In the genomic region with DNA sequence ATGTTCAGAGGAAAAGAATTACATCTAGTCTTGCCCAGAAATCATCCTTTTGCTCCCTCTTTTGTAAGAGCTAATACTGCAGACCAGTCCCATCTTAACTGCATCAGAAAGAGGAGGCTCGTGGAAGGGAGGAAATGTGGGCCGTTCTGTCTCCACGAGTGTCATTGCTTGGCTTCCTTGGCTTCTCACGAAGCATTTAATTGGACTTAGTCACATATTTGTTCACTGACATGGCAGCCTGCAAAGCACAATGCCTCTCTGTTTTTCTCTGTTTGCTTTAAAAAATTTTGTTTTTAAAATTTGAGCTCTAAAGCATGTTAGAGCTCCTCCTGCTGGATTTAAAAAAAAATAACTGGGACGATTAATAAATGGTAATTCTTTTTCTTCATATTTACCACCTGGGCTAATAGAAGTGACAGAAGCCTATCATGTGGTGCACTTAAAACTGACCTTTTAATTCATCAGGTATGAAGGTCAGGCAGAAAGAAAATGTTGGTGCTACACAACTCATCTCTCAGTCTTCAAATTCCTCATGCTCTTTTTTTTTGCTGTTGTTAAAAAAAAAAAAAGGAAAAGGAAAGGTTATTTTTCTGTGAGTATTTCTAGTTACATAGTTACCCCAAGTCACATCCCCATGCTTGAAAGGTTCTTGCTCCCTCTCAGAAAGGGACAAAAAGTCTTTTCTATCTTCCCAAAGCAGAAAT, we compare ENCODE assay signal across 8 cellular contexts. TPM values are rescaled to one million over a fixed set of nuclear protein-coding genes. Genes with fewer than 3 reads are reported as not detected.
DNase-seq lines count a peak whose midpoint lies in the region; ATAC-seq, FAIRE-seq and TF ChIP-seq lines count a peak whose summit lies in the region.

No MANE protein-coding gene starts in this region.

- H4K20me1 ChIP-seq in neural progenitor cell (ENCODE audit: low read depth) = no peaks in the 10 kb centered on the region

- H3F3A ChIP-seq in neural progenitor cell (ENCODE audit: low read depth) = no peaks in the 10 kb centered on the region

- H3K36me3 ChIP-seq in neural progenitor cell = no peaks in the 10 kb centered on the region

- H3K4me3 ChIP-seq in neural progenitor cell = no peak overlapping the region

- no peak overlapping the region for H3K27ac ChIP-seq in foreskin keratinocyte
- H3K27ac ChIP-seq in neural progenitor cell = no peak overlapping the region

- peak; percentile 86 for FAIRE-seq in GM12891 (lab: Jason Lieb, UNC)

- DNase-seq in Ammon's horn (ENCODE audit: low spot score) = peak; percentile 88
- DNase-seq in GM12891 (ENCODE audit: insufficient read length, low spot score) = no peak
- peak; percentile 43 for DNase-seq in NCI-H2196 (lab: John Stamatoyannopoulos, UW; ENCODE audit: unreplicated experiment)
- peak; percentile 64 to 81 for DNase-seq in foreskin keratinocyte
- DNase-seq in neural progenitor cell (ENCODE audit: low spot score) = peak; percentile 5
- no peak for DNase-seq in NCI-H1930 (lab: John Stamatoyannopoulos, UW)

- H3K27ac Mint-ChIP-seq in activated T-helper 17 cell treated with anti-CD3 and anti-CD28 coated beads, Interleukin-2, amount 50 U/mL, for 72 hours = peak overlapping the region; percentile 51
- H3K27ac Mint-ChIP-seq in neural progenitor cell = no peak overlapping the region

- peak overlapping the region; percentile 88 for H2AFZ ChIP-seq in neural progenitor cell (replicated peaks)

- no peaks in the 10 kb centered on the region for H3K27me3 Mint-ChIP-seq in activated T-helper 17 cell treated with anti-CD3 and anti-CD28 coated beads, Interleukin-2, amount 50 U/mL, for 72 hours
- no peaks in the 10 kb centered on the region for H3K27me3 Mint-ChIP-seq in neural progenitor cell (ENCODE audit: insufficient read depth, low read depth)

- no peak overlapping the region for H3K4me2 ChIP-seq in neural progenitor cell

- H3K4me1 ChIP-seq in foreskin keratinocyte (peaks cover 11% of the 10 kb centered on the region), neural progenitor cell (peaks cover 2% of the 10 kb centered on the region)

- H3K79me2 ChIP-seq in neural progenitor cell (ENCODE audit: low read depth) = no peaks in the 10 kb centered on the region

- TF ChIP-seq POLR2A in GM12891 (IDR thresholded peaks at IDR 0.05; ENCODE audit: low read depth, low read length) = no peak

- H3K4me1 Mint-ChIP-seq in activated T-helper 17 cell treated with anti-CD3 and anti-CD28 coated beads, Interleukin-2, amount 50 U/mL, for 72 hours = peaks cover 33% of the 10 kb centered on the region
- peaks cover 8% of the 10 kb centered on the region for H3K4me1 Mint-ChIP-seq in neural progenitor cell

- TF ChIP-seq CTCF in foreskin keratinocyte (conservative IDR thresholded peaks at IDR 0.05) (peak; percentile 92), neural progenitor cell (IDR thresholded peaks at IDR 0.05) (peak; percentile 72)

- H3K27me3 ChIP-seq in foreskin keratinocyte (no peaks in the 10 kb centered on the region), neural progenitor cell (no peaks in the 10 kb centered on the region)

- H3K36me3 Mint-ChIP-seq in activated T-helper 17 cell treated with anti-CD3 and anti-CD28 coated beads, Interleukin-2, amount 50 U/mL, for 72 hours (ENCODE audit: low read depth) = no peaks in the 10 kb centered on the region
- H3K36me3 Mint-ChIP-seq in neural progenitor cell = no peaks in the 10 kb centered on the region

- peak overlapping the region; percentile 65 for H3K4me3 Mint-ChIP-seq in activated T-helper 17 cell treated with anti-CD3 and anti-CD28 coated beads, Interleukin-2, amount 50 U/mL, for 72 hours
- no peak overlapping the region for H3K4me3 Mint-ChIP-seq in neural progenitor cell

- peak; percentile 51 for ATAC-seq in activated T-helper 17 cell treated with anti-CD3 and anti-CD28 coated beads, Interleukin-2, amount 50 U/mL, for 72 hours (replicated peaks)
- ATAC-seq in foreskin keratinocyte = peak; percentile 76
- no peak for ATAC-seq in HG02840 (IDR thresholded peaks at IDR 0.05; ENCODE audit: low FRiP score, unreplicated experiment)

- H3K9me3 Mint-ChIP-seq in activated T-helper 17 cell treated with anti-CD3 and anti-CD28 coated beads, Interleukin-2, amount 50 U/mL, for 72 hours = no peaks in the 10 kb centered on the region
- H3K9me3 Mint-ChIP-seq in neural progenitor cell = no peaks in the 10 kb centered on the region

- no peak overlapping the region for H3K9ac ChIP-seq in neural progenitor cell

- no peaks in the 10 kb centered on the region for H3K9me3 ChIP-seq in neural progenitor cell (ENCODE audit: low read depth)

TF ChIP-seq in GM12891, 5 proteins besides CTCF, POLR2A, EP300 and RAD21:
- TF ChIP-seq SPI1 (IDR thresholded peaks at IDR 0.05; ENCODE audit: low read depth, low read length) = no peak
- TF ChIP-seq PAX5 (IDR thresholded peaks at IDR 0.05; ENCODE audit: insufficient read depth, low read length, severe bottlenecking) = no peak

RNA-seq across cellular contexts. Expression of a gene that starts 21.0 kb away (rescaled TPM):
- not detected for polyA plus RNA-seq in GM12891 (2012; ENCODE audit: low read depth, missing spikeins)
- under 1 TPM in 1 of 2 donors, not detected in 1; 0.37 TPM for total RNA-seq in activated T-helper 17 cell treated with anti-CD3 and anti-CD28 coated beads, Interleukin-2, amount 50 U/mL, for 72 hours
- not detected in 2 replicates for total RNA-seq in foreskin keratinocyte
- not detected in 2 replicates for polyA plus RNA-seq in foreskin keratinocyte
- 0.34 TPM in 1 of 2 replicates, not detected in the other for total RNA-seq in neural progenitor cell (ENCODE audit: low replicate concordance)

RNA-seq across cellular contexts. Expression of a gene that starts 44.3 kb away (rescaled TPM):
- polyA plus RNA-seq in GM12891 (2012; ENCODE audit: low read depth, missing spikeins) = 16.2 TPM
- 10 to 100 TPM; 11.3 to 13.3 TPM for total RNA-seq in activated T-helper 17 cell treated with anti-CD3 and anti-CD28 coated beads, Interleukin-2, amount 50 U/mL, for 72 hours
- total RNA-seq in foreskin keratinocyte (22.8 and 25.1 TPM in 2 replicates), neural progenitor cell (ENCODE audit: low replicate concordance) (35.4 and 39.4 TPM in 2 replicates)
- polyA plus RNA-seq in foreskin keratinocyte = 20.1 and 21.7 TPM in 2 replicates

Comparison
In these comparisons a context has a peak if more than half of its experiments do, and no peak if none do; other contexts are left out.
1. DNase-seq: peak in Ammon's horn (single experiment), NCI-H2196 (single experiment), foreskin keratinocyte (2 of 2) and neural progenitor cell (single experiment); none in GM12891 (single experiment) and NCI-H1930 (0 of 2).